In the genomic region with DNA sequence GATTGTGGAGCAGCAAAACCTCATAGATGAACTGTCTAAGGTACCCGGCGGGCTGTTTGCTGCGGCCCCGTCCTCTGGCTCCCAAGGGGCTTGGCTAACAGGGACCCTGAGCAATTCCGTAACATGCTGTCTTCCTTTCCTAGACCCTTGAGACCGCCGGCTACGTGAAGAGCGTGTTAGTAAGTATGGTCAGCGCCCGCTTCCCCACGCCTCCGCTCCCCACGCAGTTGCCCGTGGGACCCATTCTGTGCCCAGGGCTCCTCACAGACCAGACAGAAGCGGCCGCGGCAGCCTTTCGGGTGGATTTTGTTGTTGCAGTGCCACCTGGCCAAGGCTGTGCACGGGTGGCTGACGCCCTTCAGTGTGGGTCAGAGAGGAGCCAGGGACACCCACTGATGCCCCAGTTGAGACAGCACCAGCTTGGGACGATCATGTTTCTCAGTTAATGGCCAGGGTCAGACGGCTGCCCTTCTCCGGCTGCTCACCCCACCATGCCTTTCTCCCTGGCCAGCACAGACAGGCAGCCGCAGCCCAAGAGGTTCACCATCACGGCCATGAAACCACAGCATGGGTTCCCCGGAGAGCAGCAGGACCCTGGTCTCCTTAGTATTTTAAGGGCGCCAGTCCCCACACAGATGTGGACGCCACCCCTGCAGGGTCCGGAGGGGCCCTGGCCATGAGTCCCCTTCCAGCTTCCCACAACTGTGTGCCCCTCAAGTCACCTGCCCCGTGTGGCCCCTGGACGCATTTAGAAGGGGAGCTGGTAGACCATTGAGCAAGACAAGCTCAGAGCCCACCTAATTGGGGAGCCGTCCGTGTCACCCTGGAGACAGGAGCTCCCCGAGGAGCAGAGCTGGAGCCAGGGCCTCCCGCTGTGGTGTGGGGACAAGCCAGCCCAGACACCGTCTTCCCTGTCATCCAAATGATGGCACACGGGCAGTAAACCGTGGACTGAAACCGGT, we compare ENCODE assay signal across 17 cellular contexts. TPM values are rescaled to one million over a fixed set of nuclear protein-coding genes. Genes with fewer than 3 reads are reported as not detected.
DNase-seq lines count a peak whose midpoint lies in the region; ATAC-seq and TF ChIP-seq lines count a peak whose summit lies in the region.
"Had no signal": no experiment of that assay in that cellular context is flagged by ENCODE, and none has a peak within 500 bp of the region (broad histone marks: within the 10 kb centered on the region; RNA-seq: fewer than 3 reads in every experiment).

No MANE protein-coding gene starts in this region.

- CTCF ChIA-PET in T-cell (lab: Charles Lee), result no interaction called here

- POLR2A ChIA-PET in T-cell (lab: Charles Lee), result no interaction called here

- peaks cover 0 to 7% (median 0%) of the 10 kb centered on the region in 9 donors for H3K36me3 ChIP-seq in heart right ventricle
- H3K36me3 ChIP-seq in lower lobe of right lung, result no peaks in the 10 kb centered on the region
- H3K36me3 ChIP-seq in upper lobe of right lung, result no peaks in the 10 kb centered on the region

- H3K4me1 ChIP-seq in heart right ventricle, result peaks cover 0 to 4% (median under 1%) of the 10 kb centered on the region in 9 donors
- H3K4me1 ChIP-seq in lower lobe of right lung, result no peaks in the 10 kb centered on the region
- H3K4me1 ChIP-seq in upper lobe of right lung, result no peaks in the 10 kb centered on the region
- H3K4me1 ChIP-seq: A549 had no signal

- 91 to 92% methylated on average over 40 of the region's 40 CpGs for WGBS in heart right ventricle, 2 donors

- no peaks in the 10 kb centered on the region for H3K9me3 Mint-ChIP-seq in chondrocyte (ENCODE audit: low read depth)
- no peaks in the 10 kb centered on the region for H3K9me3 Mint-ChIP-seq in T-cell

- no peak overlapping the region for H3K27ac Mint-ChIP-seq in chondrocyte (ENCODE audit: unreplicated experiment)
- H3K27ac Mint-ChIP-seq in T-cell, result no peak overlapping the region

- no peaks in the 10 kb centered on the region for H3K27me3 Mint-ChIP-seq in chondrocyte (ENCODE audit: low read depth)
- H3K27me3 Mint-ChIP-seq in T-cell, result peaks cover 6 to 15% of the 10 kb centered on the region in 2 donors

- no peaks in the 10 kb centered on the region for H3K36me3 Mint-ChIP-seq in chondrocyte (ENCODE audit: low read depth)
- H3K36me3 Mint-ChIP-seq in T-cell, result no peaks in the 10 kb centered on the region

- H3K4me3 ChIP-seq in heart right ventricle (no peak overlapping the region), lower lobe of right lung (no peak overlapping the region), upper lobe of right lung (no peak overlapping the region)
- H3K4me3 ChIP-seq: A549 had no signal

- H3K27me3 ChIP-seq in heart right ventricle (peaks cover 0 to 9% (median 0%) of the 10 kb centered on the region in 7 donors), lower lobe of right lung (ENCODE audit: low read depth) (peaks cover 37% of the 10 kb centered on the region), upper lobe of right lung (peaks cover 31% of the 10 kb centered on the region)

- intact Hi-C loops in Right ventricle myocardium superior (cut with DNase I) (no loop called here), heart right ventricle (cut with DNase I) (loop anchor here in 2 of 10 donors (5.0 to 10.0 kb wide), 2 partner anchors 95 to 103 kb away; no protein-coding TSS in a partner anchor), lower lobe of right lung (cut with DNase I) (no loop called here), upper lobe of right lung (cut with DNase I) (no loop called here)

- H3K27ac ChIP-seq in heart right ventricle (no peak overlapping the region), lower lobe of right lung (no peak overlapping the region), upper lobe of right lung (no peak overlapping the region)
- H3K27ac ChIP-seq: A549, C4-2B, HL-60 had no signal

- H3K9me3 ChIP-seq in heart right ventricle, result no peaks in the 10 kb centered on the region
- no peaks in the 10 kb centered on the region for H3K9me3 ChIP-seq in lower lobe of right lung
- no peaks in the 10 kb centered on the region for H3K9me3 ChIP-seq in upper lobe of right lung
- H3K9me3 ChIP-seq: A549 had no signal

- DNase-seq in Right ventricle myocardium superior (peak; percentile 30), heart right ventricle (no peak), chondrocyte (ENCODE audit: low spot score) (peak; percentile 81), lower lobe of right lung (peak; percentile 35), upper lobe of right lung (peak; percentile 52), T-cell (no peak), GM03348 (ENCODE audit: low spot score) (no peak)
- DNase-seq: DMS 273 treated with DMSO at 0.1 percent for 48 hours, GDM1, NCI-H1105, NCI-H1694 treated with DMSO at 0.1 percent for 48 hours, NCI-H446, NCI-H69 had no signal

- no peak for ATAC-seq in Right ventricle myocardium superior (ENCODE audit: poor library complexity)
- no peak for ATAC-seq in heart right ventricle
- ATAC-seq in lower lobe of right lung, result no peak
- ATAC-seq in upper lobe of right lung, result no peak
- ATAC-seq in T-cell (replicated peaks in 1 of 4), result no peak
- no peak for ATAC-seq in GM21529 (IDR thresholded peaks at IDR 0.05; ENCODE audit: unreplicated experiment)
- ATAC-seq: A549 had no signal

- H3K4me3 Mint-ChIP-seq in chondrocyte (ENCODE audit: unreplicated experiment), result no peak overlapping the region
- no peak overlapping the region for H3K4me3 Mint-ChIP-seq in T-cell

- H3K4me1 Mint-ChIP-seq in chondrocyte (ENCODE audit: low read depth), result no peaks in the 10 kb centered on the region
- H3K4me1 Mint-ChIP-seq in T-cell, result peaks cover 0 to 2% (median 0%) of the 10 kb centered on the region in 3 donors

- TF ChIP-seq CTCF in heart right ventricle (IDR thresholded peaks at IDR 0.05) (no peak), chondrocyte (IDR thresholded peaks at IDR 0.05) (no peak), lower lobe of right lung (IDR thresholded peaks at IDR 0.05) (no peak), upper lobe of right lung (IDR thresholded peaks at IDR 0.05) (no peak)

RNA-seq across cellular contexts. Expression of a gene that starts 49.4 kb away (rescaled TPM):
- total RNA-seq in Right ventricle myocardium superior (31.7 TPM), heart right ventricle (10 to 100 TPM in 9 of 10 donors, 1 to 10 TPM in 1; 9.4 to 78.9 (median 32.6) TPM), chondrocyte (19.9 to 37.6 TPM (median 35.2 TPM) in 3 replicates), lower lobe of right lung (2.1 TPM), upper lobe of right lung (1.7 TPM), T-cell (1 to 10 TPM in 4 of 5 donors, under 1 TPM in 1; 0.66 to 3.9 (median 3.2) TPM)
- 10 to 100 TPM in 1 of 2 donors, 1 to 10 TPM in 1; 2.4 to 19.2 TPM for polyA plus RNA-seq in heart right ventricle

Comparison
In these comparisons a context has a peak if more than half of its experiments do, and no peak if none do; other contexts are left out.
1. DNase-seq: peak in Right ventricle myocardium superior (single experiment), chondrocyte (single experiment), lower lobe of right lung (single experiment) and upper lobe of right lung (single experiment); none in heart right ventricle (0 of 2), T-cell (0 of 34) and GM03348 (single experiment).